11 cellular contexts compared by ENCODE assay signal in the genomic region with DNA sequence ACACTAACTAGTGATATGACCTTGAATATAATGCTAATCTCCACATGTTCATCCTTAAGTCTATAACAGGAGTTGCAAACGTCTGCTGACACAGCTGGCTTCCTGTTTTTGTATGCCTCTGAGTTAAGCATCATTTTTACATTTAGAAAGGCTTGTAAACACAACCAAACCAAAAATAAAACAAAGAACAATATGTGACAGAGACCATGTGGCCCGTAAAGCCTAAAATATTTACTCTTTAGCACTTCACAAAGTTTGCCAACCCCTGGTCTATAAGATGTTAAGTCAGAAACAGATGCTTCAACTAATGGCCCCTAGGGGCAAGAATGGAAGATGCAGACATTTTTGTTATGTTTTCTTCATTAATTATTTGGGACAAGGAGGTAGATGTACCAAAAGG.
DNase-seq lines count a peak whose midpoint lies in the region; ATAC-seq, FAIRE-seq and TF ChIP-seq lines count a peak whose summit lies in the region.
"Had no signal": no experiment of that assay in that cellular context is flagged by ENCODE, and none has a peak within 500 bp of the region (broad histone marks: within the 10 kb centered on the region; RNA-seq: fewer than 3 reads in every experiment).

No MANE protein-coding gene starts in this region.

- TF ChIP-seq CTCF in left lung (IDR thresholded peaks at IDR 0.05) (peak in 1 of 2 donors; percentile 15), suprapubic skin (IDR thresholded peaks at IDR 0.05) (no peak)

- H3K4me1 Mint-ChIP-seq in T-helper 17 cell = peaks cover 2% of the 10 kb centered on the region

- H3K36me3 ChIP-seq in left lung (no peaks in the 10 kb centered on the region), suprapubic skin (peaks cover 8% of the 10 kb centered on the region)

- H3K27ac Mint-ChIP-seq in T-helper 17 cell = peak overlapping the region; percentile 32

- H3K36me3 Mint-ChIP-seq in T-helper 17 cell (ENCODE audit: low read depth) = peaks cover 3% of the 10 kb centered on the region

- no peak for TF ChIP-seq EP300 in suprapubic skin (IDR thresholded peaks at IDR 0.05)

- FAIRE-seq in H54 (lab: Jason Lieb, UNC) = peak; percentile 64
- FAIRE-seq: keratinocyte had no signal

- TF ChIP-seq POLR2A in H54 (IDR thresholded peaks at IDR 0.05; ENCODE audit: low read depth, low read length) (no peak), suprapubic skin (IDR thresholded peaks at IDR 0.05) (no peak)

- no peak overlapping the region for H3K4me3 ChIP-seq in left lung
- no peak overlapping the region for H3K4me3 ChIP-seq in suprapubic skin
- H3K4me3 ChIP-seq: coronary artery had no signal

- ATAC-seq in T-helper 17 cell (no peak), GM18907 (IDR thresholded peaks at IDR 0.05; ENCODE audit: unreplicated experiment) (no peak), left lung (no peak)

- H3K27me3 Mint-ChIP-seq in T-helper 17 cell = no peaks in the 10 kb centered on the region

- 44% methylated on average over 2 of the region's 2 CpGs for WGBS in suprapubic skin

- H3K27me3 ChIP-seq in left lung (no peaks in the 10 kb centered on the region), suprapubic skin (no peaks in the 10 kb centered on the region)

- no peaks in the 10 kb centered on the region for H3K9me3 ChIP-seq in T-helper 17 cell (ENCODE audit: control insufficient read depth, low read length, poor library complexity, severe bottlenecking)
- no peaks in the 10 kb centered on the region for H3K9me3 ChIP-seq in left lung
- no peaks in the 10 kb centered on the region for H3K9me3 ChIP-seq in suprapubic skin

- no peaks in the 10 kb centered on the region for H3K4me1 ChIP-seq in left lung
- peaks cover 3% of the 10 kb centered on the region for H3K4me1 ChIP-seq in suprapubic skin

- peak; percentile 9 for DNase-seq in AG20443 (ENCODE audit: low spot score)
- no peak for DNase-seq in H54 (ENCODE audit: insufficient read length, low spot score)
- DNase-seq in T-helper 17 cell = no peak
- DNase-seq in germinal center (ENCODE audit: low spot score) = peak; percentile 32
- no peak for DNase-seq in left lung
- DNase-seq in activated effector memory CD4-positive, alpha-beta T cell treated with Interleukin-2 at 50 U/mL for 16 hours = no peak
- DNase-seq in suprapubic skin (ENCODE audit: low spot score in 2 of 2) = no peak
- DNase-seq: NCI-H2171 had no signal

- H3K27ac ChIP-seq in left lung (no peak overlapping the region), suprapubic skin (no peak overlapping the region)
- H3K27ac ChIP-seq: coronary artery had no signal

- H3K4me3 Mint-ChIP-seq in T-helper 17 cell = no peak overlapping the region

- intact Hi-C loops in left lung (cut with DNase I) = no loop called here

Comparison
In these comparisons a context has a peak if more than half of its experiments do, and no peak if none do; other contexts are left out.
1. DNase-seq: peak in AG20443 (single experiment) and germinal center (single experiment); none in H54 (single experiment), T-helper 17 cell (0 of 3), left lung (0 of 2), activated effector memory CD4-positive, alpha-beta T cell treated with Interleukin-2 at 50 U/mL for 16 hours (single experiment) and suprapubic skin (0 of 2).